8 cellular contexts compared by ENCODE assay signal in the genomic region with DNA sequence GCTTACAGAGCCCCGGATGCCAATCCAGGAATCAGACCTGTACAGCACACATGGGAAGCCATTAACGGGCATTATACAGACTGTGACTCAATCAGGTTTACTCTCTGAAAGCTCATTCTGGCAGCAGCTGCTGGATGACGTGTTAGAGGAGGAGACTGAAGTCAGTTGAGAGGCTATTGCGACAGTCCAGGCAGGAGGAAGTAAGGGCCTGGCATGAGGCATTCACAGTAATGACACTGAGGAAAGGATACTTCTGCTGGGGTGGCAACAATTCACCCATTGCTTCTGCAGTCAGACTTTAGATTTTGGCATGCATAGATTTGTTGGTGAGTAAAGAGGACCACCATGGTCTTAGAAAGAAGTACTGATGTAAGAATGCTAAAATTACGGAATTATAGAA.
DNase-seq lines count a peak whose midpoint lies in the region; ATAC-seq and TF ChIP-seq lines count a peak whose summit lies in the region.
"Had no signal": no experiment of that assay in that cellular context is flagged by ENCODE, and none has a peak within 500 bp of the region (broad histone marks: within the 10 kb centered on the region; RNA-seq: fewer than 3 reads in every experiment).

No MANE protein-coding gene starts in this region.

- TF ChIP-seq POLR2A in IMR-90 (IDR thresholded peaks at IDR 0.05; ENCODE audit: low read depth, low read length) = no peak

- peak overlapping the region; percentile 66 for H2AFZ ChIP-seq in IMR-90 (replicated peaks; ENCODE audit: low read length, poor library complexity)
- H2AFZ ChIP-seq in PC-9 = peak overlapping the region; percentile 46
- H2AFZ ChIP-seq: GM23338 had no signal

- H3K14ac ChIP-seq in IMR-90 (replicated peaks; ENCODE audit: low read depth, low read length) = no peak overlapping the region

- H4K20me1 ChIP-seq in IMR-90 (ENCODE audit: insufficient read depth, low read length) (no peaks in the 10 kb centered on the region), PC-9 (ENCODE audit: insufficient read depth) (no peaks in the 10 kb centered on the region)

- H2BK120ac ChIP-seq in IMR-90 (ENCODE audit: low read depth, low read length) = no peak overlapping the region

- no peaks in the 10 kb centered on the region for H3K9me2 ChIP-seq in PC-9 (ENCODE audit: insufficient read depth)

- H4K91ac ChIP-seq in IMR-90 (ENCODE audit: insufficient read depth, low read depth, low read length) = no peak overlapping the region

- no peak overlapping the region for H2BK20ac ChIP-seq in IMR-90 (ENCODE audit: low read depth, low read length)

- no peak overlapping the region for H3K23ac ChIP-seq in IMR-90 (ENCODE audit: low read depth, low read length)

- H3K18ac ChIP-seq in IMR-90 (ENCODE audit: low read depth, low read length) = no peak overlapping the region

- no peak for TF ChIP-seq RAD21 in IMR-90 (IDR thresholded peaks at IDR 0.05; ENCODE audit: low read length)

- no peak overlapping the region for H3K9ac ChIP-seq in IMR-90 (ENCODE audit: low read depth, low read length)

- H3K4me1 ChIP-seq in IMR-90 (ENCODE audit: control insufficient read depth, insufficient read depth, low read length) (no peaks in the 10 kb centered on the region), PC-9 (replicated peaks; ENCODE audit: insufficient read depth) (no peaks in the 10 kb centered on the region), foreskin keratinocyte (no peaks in the 10 kb centered on the region)

- POLR2A ChIA-PET in IMR-90 (lab: Charles Lee; ENCODE audit: unreplicated experiment) = no interaction called here
- POLR2A ChIA-PET in PC-9 (lab: Charles Lee; ENCODE audit: unreplicated experiment) = no interaction called here

- CTCF ChIA-PET in IMR-90 (lab: Yijun Ruan, JAX) (no interaction called here), PC-9 (lab: Charles Lee) (interaction anchor here (0.6 kb wide), 1 partner anchor 156 kb away, joined by 6 read pairs; no protein-coding TSS in a partner anchor)

- no peak overlapping the region for H4K5ac ChIP-seq in IMR-90 (ENCODE audit: low read depth, low read length)

- no peaks in the 10 kb centered on the region for H3F3A ChIP-seq in PC-9 (ENCODE audit: insufficient read depth, low read depth)

- H3K79me1 ChIP-seq in IMR-90 (ENCODE audit: low read depth in 1 of 2, low read length in 2 of 2) = no peaks in the 10 kb centered on the region

- no peak overlapping the region for H2BK5ac ChIP-seq in IMR-90 (ENCODE audit: low read depth, low read length, poor library complexity, severe bottlenecking)

- no peak overlapping the region for H3K4me3 ChIP-seq in IMR-90 (ENCODE audit: insufficient read depth, low read depth, low read length)
- H3K4me3 ChIP-seq in PC-9 = no peak overlapping the region
- H3K4me3 ChIP-seq: GM23338 had no signal

- no peaks in the 10 kb centered on the region for H3K9me1 ChIP-seq in IMR-90 (ENCODE audit: insufficient read depth, low read length)

- H3K27me3 ChIP-seq in IMR-90 (ENCODE audit: control insufficient read depth, insufficient read depth, low read length) = no peaks in the 10 kb centered on the region
- H3K27me3 ChIP-seq in PC-9 (ENCODE audit: insufficient read depth, low read depth) = no peaks in the 10 kb centered on the region
- no peaks in the 10 kb centered on the region for H3K27me3 ChIP-seq in foreskin keratinocyte

- H3K79me2 ChIP-seq in PC-9 (ENCODE audit: low read depth) = no peaks in the 10 kb centered on the region

- H3K4ac ChIP-seq in IMR-90 (ENCODE audit: low read depth, low read length) = no peak overlapping the region

- H3K27ac ChIP-seq in IMR-90 (ENCODE audit: insufficient read depth, low read length) (no peak overlapping the region), PC-9 (no peak overlapping the region), foreskin keratinocyte (no peak overlapping the region)

- H2BK15ac ChIP-seq in IMR-90 (ENCODE audit: low read depth, low read length) = no peak overlapping the region

- no peak overlapping the region for H2AK5ac ChIP-seq in IMR-90 (ENCODE audit: low read depth, low read length)

- no peaks in the 10 kb centered on the region for H3K36me3 ChIP-seq in IMR-90 (ENCODE audit: control insufficient read depth, insufficient read depth, low read length)
- no peaks in the 10 kb centered on the region for H3K36me3 ChIP-seq in PC-9 (ENCODE audit: low read depth)

- H3K4me2 ChIP-seq in IMR-90 (ENCODE audit: low read depth, low read length) (no peak overlapping the region), PC-9 (no peak overlapping the region)
- H3K4me2 ChIP-seq: GM23338 had no signal

- H3K56ac ChIP-seq in IMR-90 (ENCODE audit: extremely low read depth, insufficient read depth, low read length) = no peak overlapping the region

- H4K8ac ChIP-seq in IMR-90 (ENCODE audit: low read depth in 2 of 2, low read length in 2 of 2) = no peak overlapping the region

- ATAC-seq in IMR-90 (ENCODE audit: low read depth) (peak; percentile 66), foreskin keratinocyte (peak; percentile 70), GM18511 (IDR thresholded peaks at IDR 0.05; ENCODE audit: unreplicated experiment) (no peak), HG03469 (IDR thresholded peaks at IDR 0.05; ENCODE audit: unreplicated experiment) (no peak)
- ATAC-seq: GM23338 had no signal

- no peak overlapping the region for H2AK9ac ChIP-seq in IMR-90 (replicated peaks; ENCODE audit: low read depth, low read length, poor library complexity)

- BruUV-seq in IMR-90 (replicated peaks; lab: Mats Ljungman, UMichigan) (no TSS peak), PC-9 (replicated peaks; lab: Mats Ljungman, UMichigan) (no TSS peak)

- DNase-seq in IMR-90 = peak; percentile 76
- DNase-seq in PC-9 = no peak
- DNase-seq in foreskin keratinocyte = peak in 1 of 2 donors; percentile 30
- peak; percentile 86 for DNase-seq in stromal cell of bone marrow (ENCODE audit: low read depth)
- DNase-seq in COR-L47 (lab: John Stamatoyannopoulos, UW) = no peak

- TF ChIP-seq CTCF in IMR-90 (conservative IDR thresholded peaks at IDR 0.05; ENCODE audit: low read depth, low read length) = no peak
- TF ChIP-seq CTCF in PC-9 (conservative IDR thresholded peaks at IDR 0.05) = no peak
- no peak for TF ChIP-seq CTCF in foreskin keratinocyte (conservative IDR thresholded peaks at IDR 0.05)

- in situ Hi-C loops in IMR-90 (cut with MboI; ENCODE audit: low sequenced_read_pairs) = no loop called here

- H3K9me3 ChIP-seq in IMR-90 (ENCODE audit: control insufficient read depth, insufficient read depth, low read length) (no peaks in the 10 kb centered on the region), PC-9 (ENCODE audit: insufficient read depth, low read depth) (no peaks in the 10 kb centered on the region)

- dilution Hi-C loops in IMR-90 (cut with HindIII; ENCODE audit: low sequenced_read_pairs, unreplicated experiment) = no loop called here

- WGBS in IMR-90 (ENCODE audit: extremely low coverage in 2 of 2, insufficient read length in 1 of 2), 2 experiments = 48% methylated on average over 2 of the region's 5 CpGs; no CpG with 5 or more reads in 1 of the 2 experiments

- intact Hi-C loops in IMR-90 (cut with micrococcal nuclease) = no loop called here
- intact Hi-C loops in PC-9 (cut with micrococcal nuclease; ENCODE audit: unreplicated experiment) = no loop called here

TF ChIP-seq in IMR-90, 13 proteins besides CTCF, POLR2A, EP300 and RAD21:
- peak; percentile 91 for TF ChIP-seq CEBPB (IDR thresholded peaks at IDR 0.05; ENCODE audit: low read depth, low read length)
- TF ChIP-seq, protein P1, sequence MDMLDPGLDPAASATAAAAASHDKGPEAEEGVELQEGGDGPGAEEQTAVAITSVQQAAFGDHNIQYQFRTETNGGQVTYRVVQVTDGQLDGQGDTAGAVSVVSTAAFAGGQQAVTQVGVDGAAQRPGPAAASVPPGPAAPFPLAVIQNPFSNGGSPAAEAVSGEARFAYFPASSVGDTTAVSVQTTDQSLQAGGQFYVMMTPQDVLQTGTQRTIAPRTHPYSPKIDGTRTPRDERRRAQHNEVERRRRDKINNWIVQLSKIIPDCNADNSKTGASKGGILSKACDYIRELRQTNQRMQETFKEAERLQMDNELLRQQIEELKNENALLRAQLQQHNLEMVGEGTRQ (IDR thresholded peaks at IDR 0.05; ENCODE audit: low read depth, low read length) = no peak
- no peak for TF ChIP-seq RFX5 (IDR thresholded peaks at IDR 0.05; ENCODE audit: low read depth, low read length)

Comparison
In these comparisons a context has a peak if more than half of its experiments do, and no peak if none do; other contexts are left out.
1. ATAC-seq: peak in IMR-90 (single experiment) and foreskin keratinocyte (single experiment); none in GM18511 (single experiment) and HG03469 (single experiment).
2. DNase-seq: peak in IMR-90 (single experiment) and stromal cell of bone marrow (single experiment); none in PC-9 (0 of 2) and COR-L47 (single experiment).